Comparison of ENCODE assay signal across 28 cellular contexts in genomic region chr1:202708456-202709275, GRCh38. TPM values are rescaled to one million over a fixed set of nuclear protein-coding genes. Genes with fewer than 3 reads are reported as not detected.
DNase-seq lines count a peak whose midpoint lies in the region; ATAC-seq, FAIRE-seq and TF ChIP-seq lines count a peak whose summit lies in the region.
"Had no signal": no experiment of that assay in that cellular context is flagged by ENCODE, and none has a peak within 500 bp of the region (broad histone marks: within the 10 kb centered on the region; RNA-seq: fewer than 3 reads in every experiment).

No MANE protein-coding gene starts in this region.

- H3K27me3 Mint-ChIP-seq in astrocyte (ENCODE audit: low read depth, unreplicated experiment) (peaks cover 82% of the 10 kb centered on the region), nephron (ENCODE audit: low read depth) (peaks cover 87% of the 10 kb centered on the region)

- H3K79me2 ChIP-seq in SK-N-SH (ENCODE audit: insufficient read depth) (no peaks in the 10 kb centered on the region), astrocyte (ENCODE audit: insufficient read depth, low read length) (no peaks in the 10 kb centered on the region)

- TF ChIP-seq POLR2A in uterus (IDR thresholded peaks at IDR 0.05), result no peak

- H2AFZ ChIP-seq in SK-N-SH (ENCODE audit: low read depth) (no peak overlapping the region), astrocyte (ENCODE audit: low read depth, low read length) (no peak overlapping the region)

- intact Hi-C loops in uterus (cut with DNase I; ENCODE audit: low total_unique reads), result no loop called here

- no peak overlapping the region for H3K4me3 Mint-ChIP-seq in astrocyte (ENCODE audit: unreplicated experiment)
- peak overlapping the region; percentile 79 to 85 (median 83) for H3K4me3 Mint-ChIP-seq in nephron
- H3K4me3 Mint-ChIP-seq: activated CD4-positive, alpha-beta T cell treated with anti-CD3 and anti-CD28 coated beads, Interleukin-2, amount 10 ng/mL, durations not matched to agents 7 days and 5 days; natural killer cell treated with Interleukin-12 subunit alpha and Interleukin-12 subunit beta and Interleukin-15 and Interleukin-18, amount 100 ng/mL, for 72 hours had no signal

- H3K9ac ChIP-seq in SK-N-SH (no peak overlapping the region), astrocyte (ENCODE audit: low read length) (no peak overlapping the region)

- TF ChIP-seq RAD21 in SK-N-SH (IDR thresholded peaks at IDR 0.05; ENCODE audit: low read length), result no peak

- CTCF ChIA-PET in SK-N-SH (lab: Yijun Ruan, JAX), result interaction anchor here (0.7 to 4.8 kb wide), 5 partner anchors 10 to 51 kb away, joined by 3 to 30 read pairs (median 5); no protein-coding TSS in a partner anchor

- H3K4me1 Mint-ChIP-seq in astrocyte (ENCODE audit: low read depth, unreplicated experiment) (peaks cover 8% of the 10 kb centered on the region), nephron (peaks cover 26% of the 10 kb centered on the region)
- H3K4me1 Mint-ChIP-seq: activated CD4-positive, alpha-beta T cell treated with anti-CD3 and anti-CD28 coated beads, Interleukin-2, amount 10 ng/mL, durations not matched to agents 7 days and 5 days had no signal

- 50% methylated on average over 5 of the region's 12 CpGs for WGBS in SK-N-SH (ENCODE audit: low lambda C conversion rate)

- no peaks in the 10 kb centered on the region for H3K9me2 ChIP-seq in SK-N-SH

- H3K4me1 ChIP-seq in SK-N-SH (ENCODE audit: control insufficient read depth in 1 of 2, insufficient read depth in 2 of 2, low read depth in 1 of 2, low read length in 1 of 2) (peaks cover 0 to 30% of the 10 kb centered on the region in 2 experiments; a peak in 1 of 4 replicates), astrocyte (ENCODE audit: insufficient read depth, low read length) (peaks cover 8% of the 10 kb centered on the region), uterus (peaks cover 4 to 12% of the 10 kb centered on the region in 2 donors)
- H3K4me1 ChIP-seq: BE2C had no signal

- H3K4me2 ChIP-seq in SK-N-SH, result no peak overlapping the region
- H3K4me2 ChIP-seq in astrocyte (ENCODE audit: low read length), result no peak overlapping the region

- H3K27ac Mint-ChIP-seq in astrocyte (ENCODE audit: unreplicated experiment) (peak overlapping the region; percentile 58), nephron (no peak overlapping the region)
- H3K27ac Mint-ChIP-seq: activated CD4-positive, alpha-beta T cell treated with anti-CD3 and anti-CD28 coated beads, Interleukin-2, amount 10 ng/mL, durations not matched to agents 7 days and 5 days; activated T-helper 2 cell treated with anti-CD3 and anti-CD28 coated beads, Interferon-gamma antibody, Interleukin-2, Interleukin-4, amounts not matched to agents 10 μg/mL and 5 μg/mL and 100 μg/mL, durations not matched to agents 14 hours and 24 hours and 36 hours; natural killer cell treated with Interleukin-12 subunit alpha and Interleukin-12 subunit beta and Interleukin-15 and Interleukin-18, amount 100 ng/mL, for 72 hours; T-cell had no signal

- no peak for ATAC-seq in SK-N-SH treated with all-trans-retinoic acid at 6 μM for 48 hours
- ATAC-seq: natural killer cell treated with Interleukin-12 subunit alpha and Interleukin-12 subunit beta and Interleukin-15 and Interleukin-18, amount 100 ng/mL, for 72 hours; psoas muscle; T-cell had no signal

- H3F3A ChIP-seq in SK-N-SH (replicated peaks; ENCODE audit: insufficient read depth), result no peaks in the 10 kb centered on the region

- H3K36me3 Mint-ChIP-seq in astrocyte (ENCODE audit: low read depth, unreplicated experiment) (no peaks in the 10 kb centered on the region), nephron (ENCODE audit: low read depth) (no peaks in the 10 kb centered on the region)
- H3K36me3 Mint-ChIP-seq: natural killer cell treated with Interleukin-12 subunit alpha and Interleukin-12 subunit beta and Interleukin-15 and Interleukin-18, amount 100 ng/mL, for 72 hours; T-cell had no signal

- TF ChIP-seq CTCF in SK-N-SH (IDR thresholded peaks at IDR 0.05) (no peak), astrocyte (IDR thresholded peaks at IDR 0.05; ENCODE audit: insufficient read depth, low read depth, low read length) (no peak), nephron (IDR thresholded peaks at IDR 0.05; ENCODE audit: unreplicated experiment in 3 of 3) (no peak), uterus (IDR thresholded peaks at IDR 0.05) (no peak)

- H3K27ac ChIP-seq in SK-N-SH (ENCODE audit: low read depth in 2 of 2, low read length in 1 of 2) (no peak overlapping the region), astrocyte (ENCODE audit: low read depth, low read length) (no peak overlapping the region), uterus (no peak overlapping the region)
- H3K27ac ChIP-seq: adrenal gland, breast epithelium, psoas muscle, testis had no signal

- H3K9me3 Mint-ChIP-seq in astrocyte (ENCODE audit: unreplicated experiment) (no peaks in the 10 kb centered on the region), nephron (no peaks in the 10 kb centered on the region)
- H3K9me3 Mint-ChIP-seq: activated CD4-positive, alpha-beta T cell treated with anti-CD3 and anti-CD28 coated beads, Interleukin-2, amount 10 ng/mL, durations not matched to agents 7 days and 5 days; activated T-helper 2 cell treated with anti-CD3 and anti-CD28 coated beads, Interferon-gamma antibody, Interleukin-2, Interleukin-4, amounts not matched to agents 10 μg/mL and 5 μg/mL and 100 μg/mL, durations not matched to agents 14 hours and 24 hours and 36 hours; natural killer cell treated with Interleukin-12 subunit alpha and Interleukin-12 subunit beta and Interleukin-15 and Interleukin-18, amount 100 ng/mL, for 72 hours; T-cell had no signal

- no peaks in the 10 kb centered on the region for H3K9me3 ChIP-seq in SK-N-SH
- no peaks in the 10 kb centered on the region for H3K9me3 ChIP-seq in astrocyte (ENCODE audit: insufficient read depth, low read depth, low read length)
- no peaks in the 10 kb centered on the region for H3K9me3 ChIP-seq in uterus
- H3K9me3 ChIP-seq: adrenal gland, BE2C, breast epithelium, psoas muscle, testis had no signal

- no peaks in the 10 kb centered on the region for H3K36me3 ChIP-seq in SK-N-SH (replicated peaks in 1 of 2; ENCODE audit: control insufficient read depth in 1 of 2, insufficient read depth in 2 of 2, low read length in 1 of 2)
- H3K36me3 ChIP-seq in astrocyte (ENCODE audit: insufficient read depth, low read length), result no peaks in the 10 kb centered on the region
- H3K36me3 ChIP-seq in uterus, result no peaks in the 10 kb centered on the region
- H3K36me3 ChIP-seq: adrenal gland, BE2C, breast epithelium had no signal

- TF ChIP-seq EP300 in SK-N-SH (IDR thresholded peaks at IDR 0.05; ENCODE audit: borderline replicate concordance in 1 of 2, low read depth in 1 of 2, low read length in 1 of 2), result no peak

- DNase-seq in SK-N-SH (peak; percentile 29), astrocyte (ENCODE audit: low read depth) (no peak), uterus (no peak), occipital lobe (lab: John Stamatoyannopoulos, UW) (no peak), activated gamma-delta T cell (lab: John Stamatoyannopoulos, UW) (no peak)
- no peak for DNase-seq in activated CD8-positive, alpha-beta memory T cell treated with anti-CD3 and anti-CD28 coated beads, Interleukin-2, amount 50 U/mL, for 4 hours
- DNase-seq: activated CD4-positive, alpha-beta T cell treated with anti-CD3 and anti-CD28 coated beads, Interleukin-2, amount 10 ng/mL, durations not matched to agents 7 days and 5 days; adrenal gland; cortex of kidney; Kasumi-1; midbrain; NCI-H187 treated with DMSO at 0.1 percent for 48 hours; NCI-H226; NCI-H774; psoas muscle; SIG-M5; T-cell had no signal

- POLR2A ChIA-PET in SK-N-SH (lab: Yijun Ruan, JAX), result no interaction called here

- FAIRE-seq in astrocyte (lab: Jason Lieb, UNC), result no peak
- FAIRE-seq: endometrium had no signal

- H3K27me3 ChIP-seq in SK-N-SH (ENCODE audit: insufficient read depth) (peaks cover 74% of the 10 kb centered on the region), astrocyte (ENCODE audit: insufficient read depth, low read length) (peaks cover 85% of the 10 kb centered on the region), uterus (peaks cover 7 to 9% of the 10 kb centered on the region in 2 donors)
- H3K27me3 ChIP-seq: testis had no signal

- H3K4me3 ChIP-seq in SK-N-SH (ENCODE audit: low read depth in 2 of 2, low read length in 1 of 2) (no peak overlapping the region), astrocyte (ENCODE audit: insufficient read depth, low read depth, low read length) (no peak overlapping the region), uterus (no peak overlapping the region)

- H4K20me1 ChIP-seq in SK-N-SH (ENCODE audit: insufficient read depth) (no peaks in the 10 kb centered on the region), astrocyte (ENCODE audit: insufficient read depth, low read length) (peaks cover 6% of the 10 kb centered on the region)

TF ChIP-seq in SK-N-SH treated with all-trans-retinoic acid at 6 μM for 48 hours, 23 proteins besides CTCF, POLR2A, EP300 and RAD21 (continues in another document):
- TF ChIP-seq GLIS3 (CRISPR knock-in tag; IDR thresholded peaks at IDR 0.05) (no peak), PPARA (CRISPR knock-in tag; IDR thresholded peaks at IDR 0.05; ENCODE audit: borderline replicate concordance) (no peak), BACH2 (CRISPR knock-in tag; IDR thresholded peaks at IDR 0.05; ENCODE audit: borderline replicate concordance) (no peak), RARB (CRISPR knock-in tag; IDR thresholded peaks at IDR 0.05) (no peak)
- TF ChIP-seq, protein P1, sequence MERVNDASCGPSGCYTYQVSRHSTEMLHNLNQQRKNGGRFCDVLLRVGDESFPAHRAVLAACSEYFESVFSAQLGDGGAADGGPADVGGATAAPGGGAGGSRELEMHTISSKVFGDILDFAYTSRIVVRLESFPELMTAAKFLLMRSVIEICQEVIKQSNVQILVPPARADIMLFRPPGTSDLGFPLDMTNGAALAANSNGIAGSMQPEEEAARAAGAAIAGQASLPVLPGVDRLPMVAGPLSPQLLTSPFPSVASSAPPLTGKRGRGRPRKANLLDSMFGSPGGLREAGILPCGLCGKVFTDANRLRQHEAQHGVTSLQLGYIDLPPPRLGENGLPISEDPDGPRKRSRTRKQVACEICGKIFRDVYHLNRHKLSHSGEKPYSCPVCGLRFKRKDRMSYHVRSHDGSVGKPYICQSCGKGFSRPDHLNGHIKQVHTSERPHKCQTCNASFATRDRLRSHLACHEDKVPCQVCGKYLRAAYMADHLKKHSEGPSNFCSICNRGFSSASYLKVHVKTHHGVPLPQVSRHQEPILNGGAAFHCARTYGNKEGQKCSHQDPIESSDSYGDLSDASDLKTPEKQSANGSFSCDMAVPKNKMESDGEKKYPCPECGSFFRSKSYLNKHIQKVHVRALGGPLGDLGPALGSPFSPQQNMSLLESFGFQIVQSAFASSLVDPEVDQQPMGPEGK (CRISPR knock-in tag; IDR thresholded peaks at IDR 0.05; ENCODE audit: borderline replicate concordance), result no peak

RNA-seq across cellular contexts. Expression of gene SYT2, which starts 1.6 kb away (rescaled TPM):
- 0.03 and 0.05 TPM in 2 replicates for polyA plus RNA-seq in SK-N-SH (2012; rRNA removed)
- 0.03 and 0.04 TPM in 2 replicates for polyA plus RNA-seq in SK-N-SH (2012; cell fraction: cytosol; rRNA removed)
- polyA plus RNA-seq in SK-N-SH (2012; cell fraction: nucleus; rRNA removed), result 0.05 and 0.06 TPM in 2 replicates
- total RNA-seq in astrocyte, result 0.14 and 0.27 TPM in 2 replicates
- total RNA-seq in uterus, result 1 to 10 TPM in 1 of 4 donors, not detected in 3; 1.1 TPM
- total RNA-seq in occipital lobe, result 1.1 TPM
- total RNA-seq: A172; activated CD4-positive, alpha-beta T cell treated with anti-CD3 and anti-CD28 coated beads, Interleukin-2, amount 10 ng/mL, durations not matched to agents 7 days and 5 days; activated T-helper 2 cell treated with anti-CD3 and anti-CD28 coated beads, Interferon-gamma antibody, Interleukin-2, Interleukin-4, amounts not matched to agents 10 μg/mL and 5 μg/mL and 100 μg/mL, durations not matched to agents 14 hours and 24 hours and 36 hours; Daoy; fibroblast of lung; natural killer cell treated with Interleukin-12 subunit alpha and Interleukin-12 subunit beta and Interleukin-15 and Interleukin-18, amount 100 ng/mL, for 72 hours had no signal
